In genomic region chr4:4534515-4535145, GRCh38 we compare ENCODE assay signal across 23 cellular contexts. TPM values are rescaled to one million over a fixed set of nuclear protein-coding genes. Genes with fewer than 3 reads are reported as not detected.
DNase-seq lines count a peak whose midpoint lies in the region; ATAC-seq, FAIRE-seq and TF ChIP-seq lines count a peak whose summit lies in the region.
"Had no signal": no experiment of that assay in that cellular context is flagged by ENCODE, and none has a peak within 500 bp of the region (broad histone marks: within the 10 kb centered on the region; RNA-seq: fewer than 3 reads in every experiment).

No MANE protein-coding gene starts in this region.

- H3K4me2 ChIP-seq in HepG2 (ENCODE audit: low read depth, low read length) = peak overlapping the region; percentile 60
- H3K4me2 ChIP-seq in GM12878 (ENCODE audit: control insufficient read depth, insufficient read depth) = no peak overlapping the region
- H3K4me2 ChIP-seq: A549; BLaER1 treated with 17β-estradiol and CSF1 and Interleukin-3, amounts not matched to agents 10 nM and 100 nM had no signal

- no peak for TF ChIP-seq POLR2A in HepG2 (IDR thresholded peaks at IDR 0.05; ENCODE audit: insufficient read depth in 1 of 2, low read depth in 2 of 2, low read length in 2 of 2)
- no peak for TF ChIP-seq POLR2A in right lobe of liver (IDR thresholded peaks at IDR 0.05)
- no peak for TF ChIP-seq POLR2A in GM12878 (IDR thresholded peaks at IDR 0.05; ENCODE audit: low read depth, low read length)

- BruUV-seq in HepG2 (replicated peaks; lab: Mats Ljungman, UMichigan) = no TSS peak
- no TSS peak for BruUV-seq in GM12878 (replicated peaks; lab: Mats Ljungman, UMichigan)

- no peak overlapping the region for H3K9ac ChIP-seq in HepG2 (ENCODE audit: insufficient read depth, low read depth, low read length)
- H3K9ac ChIP-seq in GM12878 (ENCODE audit: control insufficient read depth, insufficient read depth, low read length) = no peak overlapping the region
- H3K9ac ChIP-seq: BLaER1 treated with 17β-estradiol and CSF1 and Interleukin-3, amounts not matched to agents 10 nM and 100 nM had no signal

- H3K36me3 ChIP-seq in HepG2 (replicated peaks in 1 of 2; ENCODE audit: control insufficient read depth in 1 of 2, insufficient read depth in 2 of 2, low read length in 2 of 2) = no peaks in the 10 kb centered on the region
- H3K36me3 ChIP-seq in right lobe of liver = no peaks in the 10 kb centered on the region
- peaks cover 0 to 10% of the 10 kb centered on the region in 2 experiments; a peak in 1 of 4 replicates for H3K36me3 ChIP-seq in GM12878 (ENCODE audit: control insufficient read depth in 2 of 2, insufficient read depth in 2 of 2, low read length in 1 of 2)
- H3K36me3 ChIP-seq: BE2C had no signal

- H3K4me3 ChIP-seq in HepG2 (replicated peaks in 1 of 3; ENCODE audit: insufficient read depth in 1 of 3, low read depth in 2 of 3, low read length in 3 of 3) (peak overlapping the region in 2 of 3 experiments; percentile 18 to 23; a peak in 3 of 6 replicates), right lobe of liver (no peak overlapping the region), GM12878 (no peak overlapping the region)
- H3K4me3 ChIP-seq: A549; BLaER1 treated with 17β-estradiol and CSF1 and Interleukin-3, amounts not matched to agents 10 nM and 100 nM had no signal

- intact Hi-C loops in HepG2 (cut with micrococcal nuclease; ENCODE audit: unreplicated experiment) = no loop called here
- intact Hi-C loops in right lobe of liver (cut with DNase I) = no loop called here
- intact Hi-C loops in GM12878 (cut with micrococcal nuclease; ENCODE audit: unreplicated experiment) = no loop called here

- TF ChIP-seq RAD21 in HepG2 (CRISPR knock-in tag; IDR thresholded peaks at IDR 0.05) = no peak
- no peak for TF ChIP-seq RAD21 in GM12878 (IDR thresholded peaks at IDR 0.05; ENCODE audit: insufficient read depth, low read depth, low read length)

- H3K4me1 ChIP-seq in HepG2 (ENCODE audit: insufficient read depth, low read length) = peaks cover 56% of the 10 kb centered on the region
- H3K4me1 ChIP-seq in right lobe of liver = peaks cover 0 to 10% (median 3%) of the 10 kb centered on the region in 4 donors
- peaks cover 6% of the 10 kb centered on the region; the same call in 1 of the 2 replicates for H3K4me1 ChIP-seq in GM12878 (ENCODE audit: control insufficient read depth, insufficient read depth, low read length)
- H3K4me1 ChIP-seq: A549, BE2C had no signal

- in situ Hi-C loops in HepG2 (cut with HindIII; ENCODE audit: extremely low pct_ligation_motif_present, low pct_unique_long_range_greater_than_20kb) (no loop called here), GM12878 (cut with MboI) (no loop called here)

- FAIRE-seq in HepG2 (lab: Jason Lieb, UNC) (peak; percentile 64), GM12878 (lab: Jason Lieb, UNC) (no peak)
- FAIRE-seq: A549, GM12892, H54 had no signal

- no peaks in the 10 kb centered on the region for H3K27me3 ChIP-seq in HepG2 (ENCODE audit: control insufficient read depth in 1 of 2, insufficient read depth in 2 of 2, low read length in 2 of 2)
- no peaks in the 10 kb centered on the region for H3K27me3 ChIP-seq in right lobe of liver
- no peaks in the 10 kb centered on the region for H3K27me3 ChIP-seq in GM12878 (replicated peaks in 1 of 2; ENCODE audit: control insufficient read depth in 2 of 2, insufficient read depth in 2 of 2, low read length in 1 of 2)
- H3K27me3 ChIP-seq: BE2C; BLaER1 treated with 17β-estradiol and CSF1 and Interleukin-3, amounts not matched to agents 10 nM and 100 nM had no signal

- H4K20me1 ChIP-seq in HepG2 (ENCODE audit: insufficient read depth, low read length) = no peaks in the 10 kb centered on the region; the same call in 1 of the 2 replicates
- H4K20me1 ChIP-seq in GM12878 (ENCODE audit: control insufficient read depth, insufficient read depth) = no peaks in the 10 kb centered on the region

- peaks cover 4% of the 10 kb centered on the region for H3K36me3 Mint-ChIP-seq in type B pancreatic cell

- H2AFZ ChIP-seq in HepG2 (ENCODE audit: low read length) (no peak overlapping the region), GM12878 (ENCODE audit: control insufficient read depth, low read depth, low read length) (no peak overlapping the region)

- no peak overlapping the region for H3K4me3 Mint-ChIP-seq in type B pancreatic cell
- H3K4me3 Mint-ChIP-seq: CD14-positive monocyte; CD4-positive, alpha-beta T cell; CD8-positive, alpha-beta memory T cell had no signal

- H3K9me3 Mint-ChIP-seq in type B pancreatic cell = no peaks in the 10 kb centered on the region
- H3K9me3 Mint-ChIP-seq: CD14-positive monocyte; CD4-positive, alpha-beta T cell; CD8-positive, alpha-beta memory T cell had no signal

- H3K4me1 Mint-ChIP-seq in type B pancreatic cell (ENCODE audit: unreplicated experiment) = peaks cover 11% of the 10 kb centered on the region

- SMC1A ChIA-PET in GM12878 (lab: Charles Lee; ENCODE audit: uncharacterized antibody, unreplicated experiment) = interaction anchor here (0.9 to 8.9 kb wide), 4 partner anchors 10 to 29 kb away, joined by 3 to 175 read pairs (median 12); no protein-coding TSS in a partner anchor

- RAD21 ChIA-PET in GM12878 (lab: Charles Lee; ENCODE audit: unreplicated experiment) = no interaction called here

- DNase-seq in HepG2 (ENCODE audit: low spot score) (peak; percentile 59), right lobe of liver (no peak), GM12878 (ENCODE audit: low read depth, low spot score) (no peak), type B pancreatic cell (ENCODE audit: extremely low spot score, unreplicated experiment) (no peak), dermis blood vessel endothelial cell (no peak), T1000 (lab: John Stamatoyannopoulos, UW) (no peak)
- DNase-seq: 8988T; ACHN; AML-193; BE2C; Calu3; CD4-positive, alpha-beta T cell; CD8-positive, alpha-beta memory T cell; DMS53; DMS79 treated with DMSO at 0.1 percent for 48 hours; GF-D8; GOT3; HCEC 1CT had no signal

- peak overlapping the region; percentile 65 for H3K27ac ChIP-seq in HepG2 (ENCODE audit: extremely low read length, insufficient read depth, low read length)
- H3K27ac ChIP-seq in right lobe of liver = no peak overlapping the region
- no peak overlapping the region for H3K27ac ChIP-seq in GM12878 (ENCODE audit: control insufficient read depth, insufficient read depth)
- H3K27ac ChIP-seq: A549; BLaER1 treated with 17β-estradiol and CSF1 and Interleukin-3, amounts not matched to agents 10 nM and 100 nM had no signal

- H3K9me3 ChIP-seq in HepG2 (ENCODE audit: low read length) (no peaks in the 10 kb centered on the region), right lobe of liver (no peaks in the 10 kb centered on the region), GM12878 (replicated peaks; ENCODE audit: control insufficient read depth, insufficient read depth, low read length) (no peaks in the 10 kb centered on the region)
- H3K9me3 ChIP-seq: A549; BE2C; BLaER1 treated with 17β-estradiol and CSF1 and Interleukin-3, amounts not matched to agents 10 nM and 100 nM had no signal

- no peaks in the 10 kb centered on the region for H3K27me3 Mint-ChIP-seq in type B pancreatic cell
- H3K27me3 Mint-ChIP-seq: CD4-positive, alpha-beta T cell; CD8-positive, alpha-beta memory T cell had no signal

- no peak for TF ChIP-seq CTCF in HepG2 (CRISPR knock-in tag; IDR thresholded peaks at IDR 0.05)
- no peak for TF ChIP-seq CTCF in right lobe of liver (IDR thresholded peaks at IDR 0.05)
- no peak for TF ChIP-seq CTCF in GM12878 (IDR thresholded peaks at IDR 0.05 in 2 of 3, conservative IDR thresholded peaks at IDR 0.05 in 1 of 3; ENCODE audit: control insufficient read depth in 2 of 3, extremely low read depth in 1 of 3, insufficient read depth in 1 of 3, low read depth in 3 of 3, low read length in 3 of 3)
- TF ChIP-seq CTCF in type B pancreatic cell (conservative IDR thresholded peaks at IDR 0.05) = no peak

- TF ChIP-seq EP300 in HepG2 (IDR thresholded peaks at IDR 0.05; ENCODE audit: low read depth in 2 of 2, low read length in 2 of 2) = 0 out of 4 replicates have a peak, but pooled peaks of 1 of the 2 experiments have one; percentile 24
- TF ChIP-seq EP300 in HepG2 (CRISPR knock-in tag; IDR thresholded peaks at IDR 0.05; ENCODE audit: borderline replicate concordance) = no peak
- TF ChIP-seq EP300 in GM12878 (IDR thresholded peaks at IDR 0.05; ENCODE audit: borderline replicate concordance in 1 of 2, control insufficient read depth in 1 of 2, low read depth in 2 of 2, low read length in 2 of 2) = no peak

- ATAC-seq in HepG2 (peak; percentile 89), right lobe of liver (no peak), GM12878 (no peak)
- ATAC-seq: A549 had no signal

- WGBS in HepG2 (ENCODE audit: low lambda C conversion rate) = 24% methylated on average over 9 of the region's 9 CpGs
- WGBS in right lobe of liver (ENCODE audit: insufficient coverage, low coverage, low lambda C conversion rate, missing lambda C conversion rate) = 92% methylated on average over 9 of the region's 9 CpGs
- WGBS in GM12878 (ENCODE audit: insufficient coverage, insufficient replicate concordance, low lambda C conversion rate, missing lambda C conversion rate) = 96% methylated on average over 9 of the region's 9 CpGs

- peak overlapping the region; percentile 15 for H3K27ac Mint-ChIP-seq in type B pancreatic cell
- H3K27ac Mint-ChIP-seq: CD4-positive, alpha-beta T cell had no signal

- CTCF ChIA-PET in HepG2 (lab: Yijun Ruan, JAX; ENCODE audit: low intra/inter-chr PET ratio, low total read pairs) (no interaction called here), GM12878 (lab: Yijun Ruan, JAX) (interaction anchor here (0.8 to 10.4 kb wide), 3 partner anchors 10 to 47 kb away, joined by 3 to 134 read pairs (median 4); no protein-coding TSS in a partner anchor)

- H3K79me2 ChIP-seq in HepG2 (ENCODE audit: insufficient read depth, low read length) (peaks cover 77% of the 10 kb centered on the region), GM12878 (ENCODE audit: control insufficient read depth, insufficient read depth, low read length) (peaks cover 68% of the 10 kb centered on the region)

- POLR2A ChIA-PET in HepG2 (lab: Yijun Ruan, JAX) (no interaction called here), GM12878 (lab: Charles Lee) (no interaction called here)

RNA-seq across cellular contexts. Expression of gene STX18, which starts 7.2 kb away (rescaled TPM):
- 37.1 and 41.2 TPM in 2 replicates for total RNA-seq in HepG2 (2016; rRNA removed; fragmentation: Illumina TruSeq; extraction: Trizol)
- 11.5 and 14.0 TPM in 2 replicates for total RNA-seq in HepG2 (2016; cell fraction: cytosol; rRNA removed; fragmentation: Illumina TruSeq; extraction: Trizol; ENCODE audit: low read depth)
- total RNA-seq in HepG2 (2016; cell fraction: insoluble cytoplasmic fraction; rRNA removed; fragmentation: Illumina TruSeq; extraction: Trizol) = 40.9 and 44.1 TPM in 2 replicates
- total RNA-seq in HepG2 (2016; cell fraction: membrane; rRNA removed; fragmentation: Illumina TruSeq; extraction: Trizol) = 12.6 and 15.9 TPM in 2 replicates
- total RNA-seq in HepG2 (2016; cell fraction: nucleus; rRNA removed; fragmentation: Illumina TruSeq; extraction: Trizol) = 24.4 and 27.9 TPM in 2 replicates
- 23.9 TPM in 2 replicates for polyA plus RNA-seq in HepG2 (2011; rRNA removed)
- polyA plus RNA-seq in HepG2 (2011; cell fraction: cytosol; rRNA removed) = 17.9 and 20.1 TPM in 2 replicates
- polyA plus RNA-seq in HepG2 (2011; cell fraction: nucleus; rRNA removed) = 24.6 and 26.7 TPM in 2 replicates
- polyA plus RNA-seq in HepG2 (2012) = 22.7 and 31.3 TPM in 2 replicates
- 4.8 and 5.9 TPM in 2 replicates for polyA plus RNA-seq in HepG2 (2016; cell fraction: cytosol; fragmentation: Illumina TruSeq; extraction: Trizol; ENCODE audit: low read depth)
- 50.8 and 51.9 TPM in 2 replicates for polyA plus RNA-seq in HepG2 (2016; cell fraction: insoluble cytoplasmic fraction; fragmentation: Illumina TruSeq; extraction: Trizol; ENCODE audit: low read depth)
- 7.5 and 10.0 TPM in 2 replicates for polyA plus RNA-seq in HepG2 (2016; cell fraction: membrane; fragmentation: Illumina TruSeq; extraction: Trizol; ENCODE audit: low read depth)
- 47.1 and 53.3 TPM in 2 replicates for polyA plus RNA-seq in HepG2 (2016; cell fraction: nucleus; fragmentation: Illumina TruSeq; extraction: Trizol; ENCODE audit: insufficient read depth, low read depth)
- polyA minus RNA-seq in HepG2 (2011; rRNA and poly(A)+ RNA removed; ENCODE audit: low replicate concordance) = 11.7 and 20.0 TPM in 2 replicates
- 8.2 and 11.2 TPM in 2 replicates for polyA minus RNA-seq in HepG2 (2011; cell fraction: cytosol; rRNA and poly(A)+ RNA removed)
- polyA minus RNA-seq in HepG2 (2011; cell fraction: nucleus; rRNA and poly(A)+ RNA removed) = 42.9 and 44.3 TPM in 2 replicates
- total RNA-seq in right lobe of liver = 10 to 100 TPM; 11.7 to 18.4 (median 15.8) TPM
- total RNA-seq in GM12878 (2013; cell fraction: nucleolus; rRNA removed) = 117 and 126 TPM in 2 replicates
- total RNA-seq in GM12878 (2014; rRNA removed) = 21.3 and 22.0 TPM in 2 replicates
- 29.5 and 30.4 TPM in 2 replicates for total RNA-seq in GM12878 (2014; rRNA removed; fragmentation: Illumina TruSeq; extraction: Trizol)
- 25.5 and 26.0 TPM in 2 replicates for total RNA-seq in GM12878 (2021)
- 18.0 TPM for polyA plus RNA-seq in GM12878 (2011; ENCODE audit: low read depth)
- 38.8 and 50.8 TPM in 2 replicates for polyA plus RNA-seq in GM12878 (2011; rRNA removed)
- polyA plus RNA-seq in GM12878 (2011; cell fraction: cytosol; rRNA removed) = 29.1 and 32.3 TPM in 2 replicates
- polyA plus RNA-seq in GM12878 (2011; cell fraction: nucleus; rRNA removed) = 49.8 and 49.9 TPM in 2 replicates
- 21.1 and 22.0 TPM in 2 replicates for polyA plus RNA-seq in GM12878 (2012)
- 46.6 and 48.9 TPM in 2 replicates for polyA plus RNA-seq in GM12878 (2014; fragmentation: Illumina TruSeq; extraction: Trizol)
- polyA plus RNA-seq in GM12878 (2014; fragmentation: Nextera tagmentation; extraction: Ambion mirVana) = 10 to 100 TPM in 1 of 2 experiments, 1 to 10 TPM in 1; 8.2 to 13.6 TPM
- polyA plus RNA-seq in GM12878 (2014; rRNA removed) = 29.6 and 32.7 TPM in 2 replicates
- polyA plus RNA-seq in GM12878 (2016; fragmentation: Nextera tagmentation; extraction: Ambion mirVana) = 10 to 100 TPM; 31.7 to 33.2 TPM
- 28.1 and 33.5 TPM in 2 replicates for polyA minus RNA-seq in GM12878 (2011; rRNA and poly(A)+ RNA removed)
- 7.4 and 7.9 TPM in 2 replicates for polyA minus RNA-seq in GM12878 (2011; cell fraction: cytosol; rRNA and poly(A)+ RNA removed)
- 21.4 and 36.7 TPM in 2 replicates for polyA minus RNA-seq in GM12878 (2011; cell fraction: nucleus; rRNA and poly(A)+ RNA removed)
- 28.6 and 36.7 TPM in 2 replicates for total RNA-seq in type B pancreatic cell (ENCODE audit: low replicate concordance)
- total RNA-seq in dermis blood vessel endothelial cell = 21.3 and 23.5 TPM in 2 replicates

Comparison
In these comparisons a context has a peak if more than half of its experiments do, and no peak if none do; other contexts are left out.
1. H3K4me3 ChIP-seq: peak in HepG2 (2 of 3); none in right lobe of liver (0 of 3) and GM12878 (single experiment).
2. Of the 75 proteins assayed by ChIP-seq in both HepG2 and GM12878: peak only in HepG2: TCF7; only in GM12878: none; in both: ZBTB40; in neither: 71; mixed calls (peak in some experiments, not most) for 2.